ENCODE assay signal across 1 cellular context in the genomic region with DNA sequence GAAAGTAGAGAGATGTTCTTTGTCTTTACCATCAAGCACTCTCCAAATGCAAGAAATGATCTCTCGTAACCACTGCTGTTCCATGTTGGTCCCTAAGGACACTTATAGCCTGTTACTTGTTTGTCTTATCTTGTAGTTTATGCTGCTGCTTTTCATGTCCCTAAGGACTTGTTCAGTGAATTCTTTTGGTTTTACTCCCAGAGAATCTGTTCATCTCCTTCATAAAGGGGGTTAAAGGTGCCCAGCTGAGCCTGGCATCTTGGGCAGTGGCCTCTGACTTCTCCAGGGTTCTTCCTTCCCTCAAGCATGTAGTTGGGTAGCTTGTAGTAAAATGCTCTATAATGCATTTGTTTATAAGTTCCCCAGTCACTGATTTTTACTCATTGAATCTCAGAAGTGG.
TF ChIP-seq lines count a peak whose summit lies in the region.

No MANE protein-coding gene starts in this region.

TF ChIP-seq in IMR-90, 13 proteins besides CTCF, POLR2A, EP300 and RAD21:
- no peak for TF ChIP-seq FOS (IDR thresholded peaks at IDR 0.05; ENCODE audit: low read depth, low read length)
